8 cellular contexts compared by ENCODE assay signal in the genomic region with DNA sequence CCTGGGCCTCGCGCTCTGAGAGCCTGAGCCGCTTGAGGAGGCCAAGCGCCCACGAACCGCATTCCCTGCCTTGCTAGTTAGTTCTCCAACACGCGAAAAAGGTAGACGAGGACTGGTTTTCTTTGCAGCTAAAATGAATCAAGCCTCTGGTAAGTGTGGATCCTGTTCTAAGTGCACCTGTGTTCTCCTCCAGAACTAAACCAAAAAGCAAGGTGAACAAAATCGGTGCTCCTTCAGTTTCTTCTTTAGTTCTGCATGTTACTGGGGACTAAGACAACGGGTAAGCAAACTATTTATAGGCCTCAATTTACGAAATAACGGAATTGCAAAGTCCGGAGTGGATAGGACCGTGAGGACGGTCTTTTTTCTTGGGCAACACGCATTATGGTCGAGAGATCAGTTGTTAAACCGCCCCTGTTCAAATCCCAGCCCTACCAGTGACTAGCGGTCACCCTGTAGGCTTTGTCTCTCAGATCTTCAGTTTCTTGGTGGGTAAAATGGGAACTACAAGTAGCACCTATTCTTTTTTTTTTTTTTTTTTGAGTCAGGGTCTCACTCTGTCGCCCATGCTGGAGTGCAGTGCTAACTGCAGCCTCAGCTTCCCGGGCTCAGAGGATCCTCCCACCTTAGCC. TPM values are rescaled to one million over a fixed set of nuclear protein-coding genes. Genes with fewer than 3 reads are reported as not detected.
DNase-seq lines count a peak whose midpoint lies in the region; ATAC-seq and TF ChIP-seq lines count a peak whose summit lies in the region.

No MANE protein-coding gene starts in this region.

- peak overlapping the region; percentile 91 to 96 (median 93) for H3K4me3 Mint-ChIP-seq in CD4-positive, CD25-positive, alpha-beta regulatory T cell
- peak overlapping the region; percentile 86 to 93 (median 90) for H3K4me3 Mint-ChIP-seq in IgD-negative memory B cell

- TF ChIP-seq CTCF in tibial artery (IDR thresholded peaks at IDR 0.05), result no peak

- peaks cover 5 to 65% (median 40%) of the 10 kb centered on the region in 4 donors for H3K4me1 Mint-ChIP-seq in CD4-positive, CD25-positive, alpha-beta regulatory T cell
- peaks cover 19 to 35% (median 23%) of the 10 kb centered on the region in 3 donors for H3K4me1 Mint-ChIP-seq in IgD-negative memory B cell

- H3K9me3 Mint-ChIP-seq in CD4-positive, CD25-positive, alpha-beta regulatory T cell, result peaks cover 0 to 2% (median 0%) of the 10 kb centered on the region in 7 donors
- no peaks in the 10 kb centered on the region for H3K9me3 Mint-ChIP-seq in IgD-negative memory B cell

- peaks cover 6% of the 10 kb centered on the region for H3K36me3 Mint-ChIP-seq in CD4-positive, CD25-positive, alpha-beta regulatory T cell
- H3K36me3 Mint-ChIP-seq in IgD-negative memory B cell, result peaks cover 1% of the 10 kb centered on the region

- H3K4me1 ChIP-seq in CD4-positive, CD25-positive, alpha-beta regulatory T cell (ENCODE audit: control insufficient read depth, insufficient read depth, low read length, poor library complexity, severe bottlenecking), result peaks cover 44% of the 10 kb centered on the region
- peaks cover 0 to 42% (median 28%) of the 10 kb centered on the region in 4 donors for H3K4me1 ChIP-seq in tibial artery

- no peaks in the 10 kb centered on the region for H3K27me3 ChIP-seq in CD4-positive, CD25-positive, alpha-beta regulatory T cell (ENCODE audit: control insufficient read depth, insufficient read depth, low read length)
- H3K27me3 ChIP-seq in layer of hippocampus (ENCODE audit: control insufficient read depth, insufficient read depth, low read length) (no peaks in the 10 kb centered on the region), tibial artery (no peaks in the 10 kb centered on the region)

- H3K27ac Mint-ChIP-seq in CD4-positive, CD25-positive, alpha-beta regulatory T cell, result peak overlapping the region; percentile 82 to 97 (median 93)
- H3K27ac Mint-ChIP-seq in IgD-negative memory B cell, result peak overlapping the region; percentile 38 to 92 (median 84)

- peak in 1 of 3 donors; percentile 39 for DNase-seq in CD4-positive, CD25-positive, alpha-beta regulatory T cell
- DNase-seq in amniotic epithelial cell (ENCODE audit: low read depth) (peak; percentile 50), tibial artery (no peak), NCI-H748 (lab: John Stamatoyannopoulos, UW; ENCODE audit: unreplicated experiment) (no peak), COR-L47 (lab: John Stamatoyannopoulos, UW) (no peak)

- peaks cover 5% of the 10 kb centered on the region for H3K36me3 ChIP-seq in CD4-positive, CD25-positive, alpha-beta regulatory T cell (ENCODE audit: control insufficient read depth, insufficient read depth, low read length)
- H3K36me3 ChIP-seq in tibial artery, result no peaks in the 10 kb centered on the region

- H3K27me3 Mint-ChIP-seq in CD4-positive, CD25-positive, alpha-beta regulatory T cell, result peaks cover 6% of the 10 kb centered on the region
- H3K27me3 Mint-ChIP-seq in IgD-negative memory B cell, result no peaks in the 10 kb centered on the region

- no peaks in the 10 kb centered on the region for H3K9me3 ChIP-seq in CD4-positive, CD25-positive, alpha-beta regulatory T cell (ENCODE audit: control insufficient read depth in 2 of 2, low read length in 2 of 2)
- H3K9me3 ChIP-seq in tibial artery, result no peaks in the 10 kb centered on the region

- peak overlapping the region; percentile 84 for H3K4me3 ChIP-seq in CD4-positive, CD25-positive, alpha-beta regulatory T cell (ENCODE audit: low read depth, low read length)
- peak overlapping the region; percentile 80 to 100 for H3K4me3 ChIP-seq in tibial artery

- intact Hi-C loops in tibial artery (cut with DNase I; ENCODE audit: low total_unique reads), result no loop called here

- peak overlapping the region; percentile 97 for H3K27ac ChIP-seq in CD4-positive, CD25-positive, alpha-beta regulatory T cell (ENCODE audit: insufficient read depth, low read length, poor library complexity, severe bottlenecking)
- H3K27ac ChIP-seq in layer of hippocampus (ENCODE audit: low read depth, low read length), result peak overlapping the region; percentile 77
- H3K27ac ChIP-seq in tibial artery, result peak overlapping the region; percentile 93 to 94

- no peak for ATAC-seq in CD4-positive, CD25-positive, alpha-beta regulatory T cell (ENCODE audit: low read depth in 2 of 2)
- ATAC-seq in GM19324 (IDR thresholded peaks at IDR 0.05; ENCODE audit: low FRiP score, unreplicated experiment), result no peak

RNA-seq across cellular contexts. Expression of gene ANKRD11, which starts 1.0 kb away (rescaled TPM):
- 323 TPM for total RNA-seq in CD4-positive, CD25-positive, alpha-beta regulatory T cell
- 10 to 100 TPM in 3 of 4 donors, 1 to 10 TPM in 1; 8.7 to 19.4 (median 14.3) TPM for polyA plus RNA-seq in CD4-positive, CD25-positive, alpha-beta regulatory T cell
- 11.6 TPM for polyA plus RNA-seq in IgD-negative memory B cell

RNA-seq across cellular contexts. Expression of gene SPG7, which starts 16.8 kb away (rescaled TPM):
- 184 TPM for total RNA-seq in CD4-positive, CD25-positive, alpha-beta regulatory T cell
- polyA plus RNA-seq in CD4-positive, CD25-positive, alpha-beta regulatory T cell, result 10 to 100 TPM; 34.4 to 41.4 (median 38.1) TPM
- polyA plus RNA-seq in IgD-negative memory B cell, result 47.0 TPM
